In the genomic region with DNA sequence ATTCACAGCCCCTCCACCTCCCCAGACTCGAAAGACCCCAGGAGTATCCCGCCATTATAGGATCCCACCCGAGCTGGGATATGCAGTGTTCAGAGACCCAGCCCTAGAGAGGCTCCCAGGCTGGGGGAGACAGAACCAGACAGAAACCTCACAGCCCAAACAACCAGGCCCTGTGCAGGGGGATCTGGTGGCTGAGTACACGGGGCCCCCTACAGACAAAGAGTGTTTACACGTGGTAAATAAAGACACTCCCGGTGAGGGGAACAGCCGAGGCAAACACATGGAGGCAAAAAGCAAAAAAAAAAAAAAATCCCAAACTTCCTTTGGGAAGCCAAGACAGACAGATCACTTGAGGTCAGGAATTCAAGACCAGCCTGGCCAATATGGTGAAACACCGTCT, we compare ENCODE assay signal across 26 cellular contexts. TPM values are rescaled to one million over a fixed set of nuclear protein-coding genes. Genes with fewer than 3 reads are reported as not detected.
DNase-seq lines count a peak whose midpoint lies in the region; ATAC-seq and TF ChIP-seq lines count a peak whose summit lies in the region.
"Had no signal": no experiment of that assay in that cellular context is flagged by ENCODE, and none has a peak within 500 bp of the region (broad histone marks: within the 10 kb centered on the region; RNA-seq: fewer than 3 reads in every experiment).

No MANE protein-coding gene starts in this region.

- TF ChIP-seq RAD21 in HCT116 (IDR thresholded peaks at IDR 0.05; ENCODE audit: low read depth): peak; percentile 68

- H3K79me2 ChIP-seq in HCT116 (ENCODE audit: insufficient read depth, low read length): no peaks in the 10 kb centered on the region

- no peak overlapping the region for H3K9ac ChIP-seq in HCT116 (ENCODE audit: low read length)
- H3K9ac ChIP-seq in neuronal stem cell (ENCODE audit: low read depth, low read length, poor library complexity): no peak overlapping the region

- no peak overlapping the region for H4K91ac ChIP-seq in neuronal stem cell (ENCODE audit: low read depth, low read length, poor library complexity)

- H3K27ac ChIP-seq in HCT116 (ENCODE audit: low read depth, low read length): no peak overlapping the region
- no peak overlapping the region for H3K27ac ChIP-seq in neuronal stem cell (replicated peaks; ENCODE audit: low read length)
- H3K27ac ChIP-seq: A549, skin epidermis had no signal

- RAD21 ChIA-PET in HCT116 (lab: Charles Lee; ENCODE audit: low non-redundant PET in 1 of 2, low total read pairs in 2 of 2, uncharacterized antibody in 2 of 2, unreplicated experiment in 2 of 2): no interaction called here

- BruUV-seq in HCT116 (replicated peaks; lab: Mats Ljungman, UMichigan): no TSS peak

- H2BK120ac ChIP-seq in neuronal stem cell (ENCODE audit: low read depth, low read length): no peak overlapping the region

- H3K27me3 ChIP-seq in HCT116 (ENCODE audit: insufficient read depth, low read length): no peaks in the 10 kb centered on the region
- H3K27me3 ChIP-seq in neuronal stem cell (ENCODE audit: control insufficient read depth in 3 of 3, insufficient read depth in 3 of 3, low read depth in 1 of 3, low read length in 3 of 3): peaks cover 0 to 3% (median 0%) of the 10 kb centered on the region in 3 experiments

- peak; percentile 71 for ATAC-seq in HCT116
- no peak for ATAC-seq in GM21825 (IDR thresholded peaks at IDR 0.05; ENCODE audit: unreplicated experiment)
- no peak for ATAC-seq in HG03159 (IDR thresholded peaks at IDR 0.05; ENCODE audit: unreplicated experiment)
- ATAC-seq: A549, Panc1 had no signal

- H2AFZ ChIP-seq in HCT116 (ENCODE audit: low read depth, low read length, poor library complexity, severe bottlenecking): no peak overlapping the region
- peak overlapping the region; percentile 40 for H2AFZ ChIP-seq in neuronal stem cell (ENCODE audit: low read length)

- H3K79me1 ChIP-seq in neuronal stem cell (ENCODE audit: low read depth, low read length): no peaks in the 10 kb centered on the region

- no peak overlapping the region for H4K8ac ChIP-seq in neuronal stem cell (ENCODE audit: low read depth, low read length)

- no peak overlapping the region for H2BK15ac ChIP-seq in neuronal stem cell (ENCODE audit: low read length)

- H2BK5ac ChIP-seq in neuronal stem cell (ENCODE audit: low read length): no peak overlapping the region

- peak; percentile 20 for DNase-seq in NCI-H345 (lab: John Stamatoyannopoulos, UW)
- no peak for DNase-seq in NCI-H345 treated with DMSO at 0.1 percent for 48 hours (lab: John Stamatoyannopoulos, UW; ENCODE audit: unreplicated experiment)
- no peak for DNase-seq in HCT116 (ENCODE audit: low read depth, low spot score)
- DNase-seq in choroid plexus epithelial cell (ENCODE audit: low read depth): peak; percentile 10
- DNase-seq in neuronal stem cell (ENCODE audit: low spot score): no peak
- no peak for DNase-seq in ureter (ENCODE audit: low spot score)
- DNase-seq: activated CD4-positive, alpha-beta T cell treated with anti-CD3 and anti-CD28 coated beads for 48 hours; activated naive CD4-positive, alpha-beta T cell treated with anti-CD3 and anti-CD28 coated beads, Interleukin-2, amount 10 ng/mL, durations not matched to agents 7 days and 5 days; activated T-cell treated with anti-CD3 and anti-CD28 coated beads, Interleukin-2, amount 50 U/mL, for 48 hours; amniotic stem cell; caudate nucleus; dermis blood vessel endothelial cell; NCI-H1105; nucleus accumbens; SIG-M5; stimulated activated CD4-positive, alpha-beta T cell treated with anti-CD3 and anti-CD28 coated beads, Interleukin-1b, Interleukin-23, amount 100 ng/mL, for 48 hours; trophoblast cell had no signal

- no peak overlapping the region for H3K4ac ChIP-seq in neuronal stem cell (ENCODE audit: low read length)

- H3K4me1 ChIP-seq in HCT116 (ENCODE audit: control insufficient read depth in 1 of 2, insufficient read depth in 2 of 2, low read length in 2 of 2) (peaks cover 6 to 8% of the 10 kb centered on the region in 2 experiments; a peak in 3 of 4 replicates), neuronal stem cell (ENCODE audit: control insufficient read depth in 2 of 2, insufficient read depth in 1 of 2, low read depth in 1 of 2, low read length in 2 of 2) (peaks cover 9 to 12% of the 10 kb centered on the region in 2 donors)
- H3K4me1 ChIP-seq: A549 had no signal

- no peak overlapping the region for H3K23ac ChIP-seq in neuronal stem cell (ENCODE audit: low read depth, low read length, poor library complexity)

- TF ChIP-seq CTCF in HCT116 (IDR thresholded peaks at IDR 0.05 in 2 of 3, conservative IDR thresholded peaks at IDR 0.05 in 1 of 3; ENCODE audit: borderline replicate concordance in 1 of 3, insufficient read depth in 1 of 3, low read depth in 2 of 3, low read length in 2 of 3) (peak; percentile 21 to 33 (median 24); a peak in 3 of 6 replicates), choroid plexus epithelial cell (conservative IDR thresholded peaks at IDR 0.05; ENCODE audit: low read depth, low read length) (peak; percentile 19)

- H3K9me3 ChIP-seq in HCT116 (ENCODE audit: control insufficient read depth in 1 of 2, insufficient read depth in 1 of 2, low read depth in 1 of 2, low read length in 2 of 2): no peaks in the 10 kb centered on the region
- H3K9me3 ChIP-seq in neuronal stem cell (replicated peaks in 1 of 2; ENCODE audit: control insufficient read depth in 2 of 2, insufficient read depth in 1 of 2, low read depth in 1 of 2, low read length in 2 of 2): no peaks in the 10 kb centered on the region
- H3K9me3 ChIP-seq: A549, HAP-1 had no signal

- H2BK12ac ChIP-seq in neuronal stem cell (ENCODE audit: low read length): no peak overlapping the region

- no peaks in the 10 kb centered on the region for H3K36me3 ChIP-seq in HCT116 (ENCODE audit: control insufficient read depth in 1 of 2, insufficient read depth in 2 of 2, low read length in 2 of 2)
- H3K36me3 ChIP-seq in neuronal stem cell (replicated peaks in 1 of 2; ENCODE audit: control insufficient read depth in 2 of 2, insufficient read depth in 2 of 2, low read length in 2 of 2): no peaks in the 10 kb centered on the region
- H3K36me3 ChIP-seq: HAP-1 had no signal

- CTCF ChIA-PET in HCT116 (lab: Charles Lee): no interaction called here

- POLR2A ChIA-PET in HCT116 (lab: Charles Lee): no interaction called here

- no peak overlapping the region for H2AK5ac ChIP-seq in neuronal stem cell (ENCODE audit: low read depth, low read length)

- TF ChIP-seq POLR2A in HCT116 (IDR thresholded peaks at IDR 0.05; ENCODE audit: borderline replicate concordance, extremely low read depth, insufficient read depth, insufficient read length): no peak

- no peak overlapping the region for H3K18ac ChIP-seq in neuronal stem cell (ENCODE audit: low read length)

- H4K20me1 ChIP-seq in HCT116 (ENCODE audit: insufficient read depth): no peaks in the 10 kb centered on the region

- H3K14ac ChIP-seq in neuronal stem cell (ENCODE audit: low read length): no peak overlapping the region

- no CpG with 5 or more reads among the region's 8 CpGs for WGBS in neuronal stem cell (ENCODE audit: extremely low coverage in 2 of 2, insufficient read length in 2 of 2, insufficient replicate concordance in 1 of 2), 2 donors

- no peak overlapping the region for H3K4me2 ChIP-seq in HCT116 (ENCODE audit: low read length)
- H3K4me2 ChIP-seq in neuronal stem cell (ENCODE audit: insufficient read depth, low read length, poor library complexity, severe bottlenecking): no peak overlapping the region
- H3K4me2 ChIP-seq: A549 had no signal

- intact Hi-C loops in HCT116 (cut with micrococcal nuclease): no loop called here

- no peaks in the 10 kb centered on the region for H3K9me2 ChIP-seq in HCT116 (ENCODE audit: insufficient read depth)

- H3K4me3 ChIP-seq in HCT116 (replicated peaks in 1 of 2; ENCODE audit: low read depth in 1 of 2, low read length in 2 of 2) (no peak overlapping the region), choroid plexus epithelial cell (ENCODE audit: low read depth, low read length) (no peak overlapping the region), neuronal stem cell (ENCODE audit: low read length in 2 of 2) (no peak overlapping the region)
- H3K4me3 ChIP-seq: A549, HAP-1, skin epidermis had no signal

TF ChIP-seq in HCT116, 20 proteins besides CTCF, POLR2A, EP300 and RAD21:
- TF ChIP-seq ZFX (IDR thresholded peaks at IDR 0.05): no peak
- no peak for TF ChIP-seq JUND (IDR thresholded peaks at IDR 0.05)
- TF ChIP-seq SRF (IDR thresholded peaks at IDR 0.05; ENCODE audit: low read depth): no peak
- TF ChIP-seq SIN3A (IDR thresholded peaks at IDR 0.05; ENCODE audit: low read depth): no peak
- TF ChIP-seq SP1 (IDR thresholded peaks at IDR 0.05; ENCODE audit: low read depth): no peak
- TF ChIP-seq TCF7L2 (IDR thresholded peaks at IDR 0.05; ENCODE audit: borderline replicate concordance, extremely low read depth, insufficient read depth, insufficient read length): no peak
- TF ChIP-seq, protein P1, sequence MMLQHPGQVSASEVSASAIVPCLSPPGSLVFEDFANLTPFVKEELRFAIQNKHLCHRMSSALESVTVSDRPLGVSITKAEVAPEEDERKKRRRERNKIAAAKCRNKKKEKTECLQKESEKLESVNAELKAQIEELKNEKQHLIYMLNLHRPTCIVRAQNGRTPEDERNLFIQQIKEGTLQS (IDR thresholded peaks at IDR 0.05): no peak
- TF ChIP-seq FOSL1 (IDR thresholded peaks at IDR 0.05; ENCODE audit: low read depth): no peak

RNA-seq across cellular contexts. Expression of gene TINCR, which starts 25.1 kb away (rescaled TPM):
- total RNA-seq in HCT116 (2021; ENCODE audit: unreplicated experiment): 6.1 TPM
- polyA plus RNA-seq in HCT116 (2012): 4.1 and 5.8 TPM in 2 replicates
- polyA plus RNA-seq in neuronal stem cell (2013, experiment 1 of 2): 7.6 TPM
- 8.0 TPM for polyA plus RNA-seq in neuronal stem cell (2013, experiment 2 of 2)
- 5.8 TPM for total RNA-seq in ureter
- total RNA-seq: glomerular endothelial cell, NCI-H460 had no signal
- polyA plus RNA-seq: IgD-negative memory B cell had no signal

Comparison
In these comparisons a context has a peak if more than half of its experiments do, and no peak if none do; other contexts are left out.
1. DNase-seq: peak in NCI-H345 (single experiment) and choroid plexus epithelial cell (single experiment); none in NCI-H345 treated with DMSO at 0.1 percent for 48 hours (single experiment), HCT116 (single experiment), neuronal stem cell (single experiment) and ureter (single experiment).